ENCODE assay signal across 22 cellular contexts in genomic region chr2:10761591-10761990, GRCh38. TPM values are rescaled to one million over a fixed set of nuclear protein-coding genes. Genes with fewer than 3 reads are reported as not detected.
"Had no signal": no experiment of that assay in that cellular context is flagged by ENCODE, and none has a peak within 500 bp of the region (broad histone marks: within the 10 kb centered on the region; RNA-seq: fewer than 3 reads in every experiment).

No MANE protein-coding gene starts in this region.

- H3K27me3 Mint-ChIP-seq: IgD-negative memory B cell had no signal

- H3K9ac ChIP-seq: KMS-11, SK-N-SH had no signal

- H3K9me3 Mint-ChIP-seq: IgD-negative memory B cell had no signal

- FAIRE-seq: K562 had no signal

- H3K9me3 ChIP-seq: SK-N-SH had no signal

- H3K36me3 Mint-ChIP-seq: IgD-negative memory B cell had no signal

- H3K27ac ChIP-seq: KMS-11, RWPE1 had no signal

- DNase-seq: Kasumi-1, NCI-H1092, NCI-H1105 treated with DMSO at 0.1 percent for 48 hours, NCI-H1417 treated with DMSO at 0.1 percent for 48 hours, NCI-H146, NCI-H1694 treated with DMSO at 0.1 percent for 48 hours, NCI-H1930, NCI-H2081, NCI-H2107, NCI-H2227 treated with DMSO at 0.1 percent for 48 hours, NCI-H524, NCI-H526 treated with DMSO at 0.1 percent for 48 hours, NCI-H774, SHP77, SK-N-SH, SW 1271 had no signal

- H3K4me3 ChIP-seq: K562 had no signal

- H3K27ac Mint-ChIP-seq: IgD-negative memory B cell had no signal

RNA-seq across cellular contexts. Expression of gene ATP6V1C2, which starts 40.2 kb away (rescaled TPM):
- total RNA-seq: HT1080, M059J had no signal
